Comparison of ENCODE assay signal across 1 cellular context in the genomic region with DNA sequence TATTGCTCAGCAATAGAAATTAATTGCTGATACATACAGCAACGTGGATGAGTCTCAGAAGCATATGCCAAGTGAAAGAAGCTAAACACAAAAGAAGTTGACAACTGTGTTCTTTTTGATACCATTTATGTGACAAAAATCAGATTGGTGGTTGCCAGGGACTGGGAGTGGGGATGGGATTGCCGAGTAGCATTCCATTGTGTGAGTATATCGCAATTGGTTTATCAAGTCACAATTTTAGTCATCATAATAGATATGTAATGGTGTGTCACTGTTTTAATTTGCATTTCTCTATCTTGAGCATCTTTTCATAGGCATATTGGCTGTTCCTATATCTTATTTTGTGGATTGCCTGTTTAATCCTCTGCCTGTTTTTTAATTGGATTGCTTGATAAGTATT.
TF ChIP-seq lines count a peak whose summit lies in the region.

No MANE protein-coding gene starts in this region.

TF ChIP-seq in SK-N-SH, 30 proteins besides CTCF, POLR2A, EP300 and RAD21 (continued from another document):
- TF ChIP-seq MEF2A (IDR thresholded peaks at IDR 0.05; ENCODE audit: borderline replicate concordance, low read depth) (no peak), GABPA (IDR thresholded peaks at IDR 0.05; ENCODE audit: low read depth) (no peak), RXRA (IDR thresholded peaks at IDR 0.05; ENCODE audit: borderline replicate concordance, low read depth) (no peak), SMC3 (IDR thresholded peaks at IDR 0.05; ENCODE audit: low read depth, low read length) (no peak), EZH2phosphoT487 (IDR thresholded peaks at IDR 0.05; ENCODE audit: borderline replicate concordance, low read depth) (no peak), MXI1 (IDR thresholded peaks at IDR 0.05; ENCODE audit: low read depth, low read length) (no peak), YY1 (IDR thresholded peaks at IDR 0.05; ENCODE audit: low read depth) (no peak), FOSL2 (IDR thresholded peaks at IDR 0.05; ENCODE audit: borderline replicate concordance, low read depth) (no peak), SIN3A (IDR thresholded peaks at IDR 0.05; ENCODE audit: borderline replicate concordance, low read depth, low read length) (no peak), RFX5 (IDR thresholded peaks at IDR 0.05; ENCODE audit: low read length) (no peak), NFIC (IDR thresholded peaks at IDR 0.05; ENCODE audit: borderline replicate concordance) (no peak), TCF12 (IDR thresholded peaks at IDR 0.05) (no peak), NRF1 (IDR thresholded peaks at IDR 0.05; ENCODE audit: low read depth, low read length) (no peak)
- TF ChIP-seq, protein P1, sequence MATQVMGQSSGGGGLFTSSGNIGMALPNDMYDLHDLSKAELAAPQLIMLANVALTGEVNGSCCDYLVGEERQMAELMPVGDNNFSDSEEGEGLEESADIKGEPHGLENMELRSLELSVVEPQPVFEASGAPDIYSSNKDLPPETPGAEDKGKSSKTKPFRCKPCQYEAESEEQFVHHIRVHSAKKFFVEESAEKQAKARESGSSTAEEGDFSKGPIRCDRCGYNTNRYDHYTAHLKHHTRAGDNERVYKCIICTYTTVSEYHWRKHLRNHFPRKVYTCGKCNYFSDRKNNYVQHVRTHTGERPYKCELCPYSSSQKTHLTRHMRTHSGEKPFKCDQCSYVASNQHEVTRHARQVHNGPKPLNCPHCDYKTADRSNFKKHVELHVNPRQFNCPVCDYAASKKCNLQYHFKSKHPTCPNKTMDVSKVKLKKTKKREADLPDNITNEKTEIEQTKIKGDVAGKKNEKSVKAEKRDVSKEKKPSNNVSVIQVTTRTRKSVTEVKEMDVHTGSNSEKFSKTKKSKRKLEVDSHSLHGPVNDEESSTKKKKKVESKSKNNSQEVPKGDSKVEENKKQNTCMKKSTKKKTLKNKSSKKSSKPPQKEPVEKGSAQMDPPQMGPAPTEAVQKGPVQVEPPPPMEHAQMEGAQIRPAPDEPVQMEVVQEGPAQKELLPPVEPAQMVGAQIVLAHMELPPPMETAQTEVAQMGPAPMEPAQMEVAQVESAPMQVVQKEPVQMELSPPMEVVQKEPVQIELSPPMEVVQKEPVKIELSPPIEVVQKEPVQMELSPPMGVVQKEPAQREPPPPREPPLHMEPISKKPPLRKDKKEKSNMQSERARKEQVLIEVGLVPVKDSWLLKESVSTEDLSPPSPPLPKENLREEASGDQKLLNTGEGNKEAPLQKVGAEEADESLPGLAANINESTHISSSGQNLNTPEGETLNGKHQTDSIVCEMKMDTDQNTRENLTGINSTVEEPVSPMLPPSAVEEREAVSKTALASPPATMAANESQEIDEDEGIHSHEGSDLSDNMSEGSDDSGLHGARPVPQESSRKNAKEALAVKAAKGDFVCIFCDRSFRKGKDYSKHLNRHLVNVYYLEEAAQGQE (IDR thresholded peaks at IDR 0.05; ENCODE audit: low read depth, low read length): no peak
